8 cellular contexts compared by ENCODE assay signal in genomic region chr19:1651061-1651547, GRCh38. TPM values are rescaled to one million over a fixed set of nuclear protein-coding genes. Genes with fewer than 3 reads are reported as not detected.
DNase-seq lines count a peak whose midpoint lies in the region; ATAC-seq and TF ChIP-seq lines count a peak whose summit lies in the region.

No MANE protein-coding gene starts in this region.

- DNase-seq in SK-N-MC (ENCODE audit: low read depth, low spot score) (no peak), ascending aorta (ENCODE audit: low spot score in 2 of 2) (no peak), NCI-H1436 (lab: John Stamatoyannopoulos, UW) (no peak), NCI-H526 treated with DMSO at 0.1 percent for 48 hours (lab: John Stamatoyannopoulos, UW) (no peak)
- DNase-seq in stimulated activated CD8-positive, alpha-beta memory T cell treated with anti-CD3 and anti-CD28 coated beads, Interleukin-15, amount 100 ng/mL, for 48 hours (ENCODE audit: low read depth in 2 of 2) = peak; percentile 54 to 62

- H3K4me3 ChIP-seq in SK-N-MC (peak overlapping the region; percentile 88), ascending aorta (peak overlapping the region; percentile 87 to 98), liver (ENCODE audit: low read depth in 1 of 3, low read length in 3 of 3) (peak overlapping the region in 2 of 3 donors; percentile 45 to 97)

- H3K9me3 ChIP-seq in SK-N-MC (ENCODE audit: low read depth, low read length) (no peaks in the 10 kb centered on the region), ascending aorta (no peaks in the 10 kb centered on the region), liver (ENCODE audit: control insufficient read depth in 4 of 4, low read length in 3 of 4) (no peaks in the 10 kb centered on the region)

- no peak for ATAC-seq in GM18505 (IDR thresholded peaks at IDR 0.05; ENCODE audit: unreplicated experiment)

- peaks cover 0 to 14% of the 10 kb centered on the region in 2 donors for H3K4me1 ChIP-seq in ascending aorta
- H3K4me1 ChIP-seq in liver (ENCODE audit: control insufficient read depth in 4 of 4, insufficient read depth in 4 of 4, low read length in 3 of 4) = peaks cover 3 to 8% (median 4%) of the 10 kb centered on the region in 4 donors

- H3K36me3 ChIP-seq in SK-N-MC (ENCODE audit: insufficient read depth, low read length) (peaks cover 42% of the 10 kb centered on the region), ascending aorta (peaks cover 0 to 3% of the 10 kb centered on the region in 2 donors), liver (ENCODE audit: control insufficient read depth in 4 of 4, insufficient read depth in 3 of 4, low read depth in 1 of 4, low read length in 3 of 4) (peaks cover 0 to 2% (median 0%) of the 10 kb centered on the region in 4 donors)

- H3K27me3 ChIP-seq in ascending aorta (no peaks in the 10 kb centered on the region), liver (ENCODE audit: control insufficient read depth in 4 of 4, insufficient read depth in 4 of 4, low read length in 3 of 4) (no peaks in the 10 kb centered on the region)

- peak; percentile 18 for TF ChIP-seq POLR2A in GM18951 (IDR thresholded peaks at IDR 0.05; ENCODE audit: extremely low read depth, insufficient read depth, insufficient read length)
- TF ChIP-seq POLR2A in GM18505 (IDR thresholded peaks at IDR 0.05; ENCODE audit: borderline replicate concordance, extremely low read depth, insufficient read depth, insufficient read length) = no peak

- WGBS in liver = 25% methylated on average over 21 of the region's 21 CpGs

- in situ Hi-C loops in GM18951 (cut with MboI; ENCODE audit: low sequenced_read_pairs, unreplicated experiment) = no loop called here

- intact Hi-C loops in ascending aorta (cut with DNase I) = no loop called here

- TF ChIP-seq RAD21 in liver (IDR thresholded peaks at IDR 0.05) = no peak

- H3K27ac ChIP-seq in SK-N-MC = peak overlapping the region; percentile 97
- no peak overlapping the region for H3K27ac ChIP-seq in ascending aorta
- no peak overlapping the region for H3K27ac ChIP-seq in liver (ENCODE audit: low read depth in 1 of 2, low read length in 2 of 2)

- H3K9ac ChIP-seq in SK-N-MC (ENCODE audit: insufficient read length) (peak overlapping the region; percentile 96), liver (ENCODE audit: low read depth in 1 of 2, low read length in 2 of 2) (peak overlapping the region; percentile 27 to 31)

- TF ChIP-seq CTCF in ascending aorta (IDR thresholded peaks at IDR 0.05) (no peak), liver (IDR thresholded peaks at IDR 0.05; ENCODE audit: low read depth, low read length, missing input control) (no peak)

TF ChIP-seq in liver, 16 proteins besides CTCF, POLR2A, EP300 and RAD21:
- TF ChIP-seq REST (IDR thresholded peaks at IDR 0.05) (no peak), FOXA2 (IDR thresholded peaks at IDR 0.05) (no peak), HNF4A (conservative IDR thresholded peaks at IDR 0.05) (no peak)

RNA-seq across cellular contexts. Expression of gene TCF3, which starts 1.3 kb away (rescaled TPM):
- total RNA-seq in ascending aorta = 209 TPM
- 100 to 1,000 TPM in 1 of 2 donors, 10 to 100 TPM in 1; 10.9 to 119 TPM for total RNA-seq in liver
- 10 to 100 TPM in 1 of 2 donors, 1 to 10 TPM in 1; 5.2 to 14.6 TPM for polyA plus RNA-seq in liver

RNA-seq across cellular contexts. Expression of gene UQCR11, which starts 45.8 kb away (rescaled TPM):
- total RNA-seq in ascending aorta (61.0 TPM), liver (10 to 100 TPM; 23.8 to 37.4 TPM)
- 100 to 1,000 TPM; 127 to 862 TPM for polyA plus RNA-seq in liver

RNA-seq across cellular contexts. Expression of gene MBD3, which starts 58.4 kb away (rescaled TPM):
- total RNA-seq in ascending aorta (143 TPM), liver (10 to 100 TPM; 48.4 to 57.6 TPM)
- polyA plus RNA-seq in liver = 10 to 100 TPM; 12.4 to 52.0 TPM

Comparison
In these comparisons a context has a peak if more than half of its experiments do, and no peak if none do; other contexts are left out.
1. DNase-seq: peak in stimulated activated CD8-positive, alpha-beta memory T cell treated with anti-CD3 and anti-CD28 coated beads, Interleukin-15, amount 100 ng/mL, for 48 hours (2 of 2); none in SK-N-MC (single experiment), ascending aorta (0 of 2), NCI-H1436 (single experiment) and NCI-H526 treated with DMSO at 0.1 percent for 48 hours (single experiment).
2. Peak in every context shown above with its lines, with median percentiles within 50 percentile points of each other: H3K4me3 ChIP-seq.